ENCODE assay signal across 1 cellular context in genomic region chr22:37427711-37428635, GRCh38.
A peak's percentile ranks its signal among the peaks of the same experiment; 100 is the strongest.
TF ChIP-seq lines count a peak whose summit lies in the region.

No MANE protein-coding gene starts in this region.

TF ChIP-seq in HepG2, 621 proteins besides CTCF, POLR2A, EP300 and RAD21:
- no peak for TF ChIP-seq THAP7 (CRISPR knock-in tag; IDR thresholded peaks at IDR 0.05)
- peak; percentile 79 for TF ChIP-seq ZNF629 (CRISPR knock-in tag; conservative IDR thresholded peaks at IDR 0.05)
- no peak for TF ChIP-seq SIN3B (IDR thresholded peaks at IDR 0.05; ENCODE audit: low read length)
